8 cellular contexts compared by ENCODE assay signal in the genomic region with DNA sequence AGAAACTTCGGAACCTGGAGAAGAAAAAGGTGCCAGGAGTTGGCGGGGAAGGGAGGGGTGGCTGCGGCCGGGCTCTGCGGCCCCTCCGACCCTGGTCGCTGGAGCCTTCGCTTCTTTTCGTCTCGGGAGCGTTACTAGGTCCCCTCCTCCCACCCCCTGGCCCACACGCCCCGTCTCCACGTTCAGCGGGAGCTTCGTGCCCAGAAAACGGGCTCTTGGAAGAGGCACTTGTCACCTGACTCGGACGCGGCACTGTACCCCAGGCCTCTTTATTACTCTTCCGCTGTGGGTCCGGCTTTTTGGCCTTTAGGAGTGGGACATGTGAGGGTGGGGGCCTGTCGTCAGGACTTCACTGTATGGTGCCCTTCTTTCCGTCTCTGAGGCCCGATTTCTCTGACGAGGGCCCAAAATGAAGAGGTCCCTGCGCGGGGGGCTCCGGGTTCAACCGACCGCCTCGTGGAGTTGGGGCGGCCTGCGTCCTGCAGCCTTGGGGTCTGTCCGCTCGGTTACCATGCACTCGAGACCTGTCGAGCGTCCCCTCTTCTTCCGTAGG. TPM values are rescaled to one million over a fixed set of nuclear protein-coding genes. Genes with fewer than 3 reads are reported as not detected.
A peak's percentile ranks its signal among the peaks of the same experiment; 100 is the strongest.
DNase-seq lines count a peak whose midpoint lies in the region; ATAC-seq and TF ChIP-seq lines count a peak whose summit lies in the region.

No MANE protein-coding gene starts in this region.

- H3K4me3 ChIP-seq in mammary epithelial cell (replicated peaks in 1 of 3; ENCODE audit: insufficient read depth in 1 of 3, low read depth in 2 of 3, low read length in 3 of 3) (peak overlapping the region; percentile 90 to 100 (median 99)), right lobe of liver (peak overlapping the region; percentile 74 to 93 (median 81))

- TF ChIP-seq CTCF in 22Rv1 (IDR thresholded peaks at IDR 0.05) (no peak), mammary epithelial cell (conservative IDR thresholded peaks at IDR 0.05 in 1 of 2, IDR thresholded peaks at IDR 0.05 in 1 of 2; ENCODE audit: extremely low read depth in 1 of 2, insufficient read depth in 1 of 2, low read depth in 1 of 2, low read length in 2 of 2) (no peak), right lobe of liver (IDR thresholded peaks at IDR 0.05) (no peak)

- dilution Hi-C loops in mammary epithelial cell (cut with HindIII; ENCODE audit: low sequenced_read_pairs) = no loop called here

- H3K27me3 ChIP-seq in mammary epithelial cell (ENCODE audit: insufficient read depth, low read length) (no peaks in the 10 kb centered on the region), right lobe of liver (no peaks in the 10 kb centered on the region)

- H3K9me3 ChIP-seq in mammary epithelial cell (replicated peaks; ENCODE audit: insufficient read depth, low read length) (no peaks in the 10 kb centered on the region), right lobe of liver (no peaks in the 10 kb centered on the region)

- H3K9ac ChIP-seq in mammary epithelial cell (ENCODE audit: insufficient read depth, low read length) = peak overlapping the region; percentile 97

- H3K36me3 ChIP-seq in mammary epithelial cell (ENCODE audit: insufficient read depth, low read length) (peaks cover 20% of the 10 kb centered on the region), right lobe of liver (peaks cover 0 to 5% (median 0%) of the 10 kb centered on the region in 4 donors)

- H3K27ac ChIP-seq in 22Rv1 (peak overlapping the region; percentile 98), mammary epithelial cell (ENCODE audit: insufficient read depth, low read depth, low read length) (peak overlapping the region; percentile 87), right lobe of liver (peak overlapping the region; percentile 89 to 100 (median 95))

- peak overlapping the region; percentile 92 for H2AFZ ChIP-seq in mammary epithelial cell (ENCODE audit: low read depth, low read length)

- in situ Hi-C loops in mammary epithelial cell (cut with MboI; ENCODE audit: low sequenced_read_pairs in 2 of 2) = no loop called here

- WGBS in mammary epithelial cell (ENCODE audit: low coverage, missing lambda C conversion rate) = under 1% methylated on average over 15 of the region's 40 CpGs
- WGBS in right lobe of liver (ENCODE audit: insufficient coverage, low coverage, low lambda C conversion rate, missing lambda C conversion rate) = 0% methylated on average over 15 of the region's 40 CpGs

- TF ChIP-seq POLR2A in right lobe of liver (IDR thresholded peaks at IDR 0.05) = no peak

- no TSS peak for BruUV-seq in mammary epithelial cell (replicated peaks; lab: Mats Ljungman, UMichigan)

- intact Hi-C loops in mammary epithelial cell (cut with micrococcal nuclease) = loop anchor here (2.0 to 5.0 kb wide), 2 partner anchors 52 to 305 kb away; partner anchors contain the start of genes ABTB2 and NAT10
- intact Hi-C loops in right lobe of liver (cut with DNase I) = no loop called here

- peak; percentile 16 for DNase-seq in SK-N-DZ (ENCODE audit: low spot score)
- DNase-seq in mammary epithelial cell = peak; percentile 17
- peak; percentile 42 to 68 (median 58) for DNase-seq in right lobe of liver
- peak; percentile 16 for DNase-seq in stimulated activated CD8-positive, alpha-beta memory T cell treated with anti-CD3 and anti-CD28 coated beads, Interleukin-15, amount 100 ng/mL, for 24 hours (ENCODE audit: low read depth)
- DNase-seq in amniotic stem cell (lab: John Stamatoyannopoulos, UW) = no peak
- no peak for DNase-seq in T-helper 9 cell

- peaks cover 4% of the 10 kb centered on the region for H4K20me1 ChIP-seq in mammary epithelial cell (ENCODE audit: insufficient read depth, low read length)

- H3K4me1 ChIP-seq in mammary epithelial cell (ENCODE audit: insufficient read depth, low read length) (peaks cover 10% of the 10 kb centered on the region), right lobe of liver (peaks cover 0 to 43% (median 18%) of the 10 kb centered on the region in 4 donors)

- CTCF ChIA-PET in mammary epithelial cell (lab: Charles Lee; ENCODE audit: low non-redundant PET) = no interaction called here

- H3K4me2 ChIP-seq in mammary epithelial cell (ENCODE audit: insufficient read depth, low read depth, low read length) = peak overlapping the region; percentile 84

- peaks cover 56% of the 10 kb centered on the region for H3K79me2 ChIP-seq in mammary epithelial cell (ENCODE audit: insufficient read depth, low read length)

- ATAC-seq in GM19438 (IDR thresholded peaks at IDR 0.05; ENCODE audit: low read depth, unreplicated experiment) = peak; percentile 1
- peak in 3 of 4 donors; percentile 0 to 1 (median 1) for ATAC-seq in right lobe of liver

RNA-seq across cellular contexts. Expression of gene CAPRIN1, which starts 1.2 kb away (rescaled TPM):
- polyA plus RNA-seq in SK-N-DZ (2014; cell fraction: cytosol; rRNA removed) = 153 and 161 TPM in 2 replicates
- polyA plus RNA-seq in SK-N-DZ (2014; cell fraction: nucleus; rRNA removed) = 102 and 145 TPM in 2 replicates
- total RNA-seq in mammary epithelial cell (100 to 1,000 TPM; 194 to 217 TPM), right lobe of liver (10 to 100 TPM; 60.0 to 87.6 (median 71.2) TPM)
- polyA plus RNA-seq in mammary epithelial cell = 184 TPM
- polyA minus RNA-seq in mammary epithelial cell = 258 TPM

RNA-seq across cellular contexts. Expression of gene NAT10, which starts 52.7 kb away (rescaled TPM):
- polyA plus RNA-seq in SK-N-DZ (2014; cell fraction: cytosol; rRNA removed) = 30.3 and 33.1 TPM in 2 replicates
- 34.8 and 46.8 TPM in 2 replicates for polyA plus RNA-seq in SK-N-DZ (2014; cell fraction: nucleus; rRNA removed)
- total RNA-seq in mammary epithelial cell (10 to 100 TPM; 28.2 to 71.5 TPM), right lobe of liver (10 to 100 TPM; 11.9 to 22.9 (median 19.1) TPM)
- 42.2 TPM for polyA plus RNA-seq in mammary epithelial cell
- polyA minus RNA-seq in mammary epithelial cell = 82.8 TPM

Comparison
In these comparisons a context has a peak if more than half of its experiments do, and no peak if none do; other contexts are left out.
1. DNase-seq: peak in SK-N-DZ (single experiment), mammary epithelial cell (single experiment), right lobe of liver (3 of 3) and stimulated activated CD8-positive, alpha-beta memory T cell treated with anti-CD3 and anti-CD28 coated beads, Interleukin-15, amount 100 ng/mL, for 24 hours (single experiment); none in amniotic stem cell (single experiment) and T-helper 9 cell (single experiment).
2. Peak in every context shown above with its lines, with median percentiles within 50 percentile points of each other: H3K27ac ChIP-seq.